Comparison of ENCODE assay signal across 20 cellular contexts in the genomic region with DNA sequence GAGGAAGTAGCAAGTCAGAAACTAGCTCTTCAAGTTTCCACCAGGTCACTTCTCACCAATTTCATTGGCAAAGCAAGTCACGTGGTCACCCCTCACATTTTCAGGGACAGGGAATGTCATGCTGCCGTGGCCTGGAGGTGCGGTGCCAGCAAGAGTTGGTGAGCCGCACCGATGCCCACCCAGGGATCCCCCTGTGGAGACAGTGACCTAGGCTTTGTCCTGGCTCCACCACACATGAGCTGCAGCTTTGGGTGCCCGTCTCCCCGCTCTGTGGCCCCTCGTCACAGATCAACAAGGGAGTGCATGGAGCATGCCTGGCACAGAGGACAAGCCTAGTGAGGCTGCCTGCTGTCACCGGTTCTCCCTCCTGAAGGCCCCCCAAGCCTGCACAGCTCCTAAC.
DNase-seq lines count a peak whose midpoint lies in the region; ATAC-seq and TF ChIP-seq lines count a peak whose summit lies in the region.
"Had no signal": no experiment of that assay in that cellular context is flagged by ENCODE, and none has a peak within 500 bp of the region (broad histone marks: within the 10 kb centered on the region; RNA-seq: fewer than 3 reads in every experiment).

No MANE protein-coding gene starts in this region.

- no peak overlapping the region for H4K91ac ChIP-seq in IMR-90 (ENCODE audit: insufficient read depth, low read depth, low read length)

- CTCF ChIA-PET in IMR-90 (lab: Yijun Ruan, JAX) = no interaction called here

- no peak overlapping the region for H2BK20ac ChIP-seq in IMR-90 (ENCODE audit: low read depth, low read length)

- dilution Hi-C loops in IMR-90 (cut with HindIII; ENCODE audit: low sequenced_read_pairs, unreplicated experiment) = no loop called here

- DNase-seq in IMR-90 = no peak
- peak; percentile 73 for DNase-seq in chondrocyte (ENCODE audit: low spot score)
- peak; percentile 83 for DNase-seq in mesenteric fat pad (ENCODE audit: low spot score)
- peak; percentile 55 for DNase-seq in spleen
- no peak for DNase-seq in NCI-H2171 treated with DMSO at 0.1 percent for 48 hours (lab: John Stamatoyannopoulos, UW)
- no peak for DNase-seq in NCI-H2227 treated with DMSO at 0.1 percent for 48 hours (lab: John Stamatoyannopoulos, UW)
- DNase-seq in activated CD8-positive, alpha-beta memory T cell treated with anti-CD3 and anti-CD28 coated beads, Interleukin-2, amount 50 U/mL, for 48 hours = no peak
- DNase-seq in mesendoderm = no peak
- DNase-seq: AML-193; CD4-positive, alpha-beta memory T cell; DMS153; DMS79; GDM1; H7; HFFc6 had no signal

- TF ChIP-seq POLR2A in IMR-90 (IDR thresholded peaks at IDR 0.05; ENCODE audit: low read depth, low read length) = no peak
- TF ChIP-seq POLR2A in spleen (IDR thresholded peaks at IDR 0.05) = no peak

- no peaks in the 10 kb centered on the region for H3K4me1 Mint-ChIP-seq in chondrocyte (ENCODE audit: low read depth)
- H3K4me1 Mint-ChIP-seq: CD4-positive, alpha-beta memory T cell; IgD-negative memory B cell had no signal

- intact Hi-C loops in IMR-90 (cut with micrococcal nuclease) (no loop called here), spleen (cut with DNase I; ENCODE audit: low total_unique reads) (no loop called here)

- WGBS in IMR-90 (ENCODE audit: extremely low coverage in 2 of 2, insufficient read length in 1 of 2), 2 experiments = no CpG with 5 or more reads among the region's 9 CpGs
- WGBS in spleen, 5 donors = 82 to 97% (median 91%) methylated on average over 9 of the region's 9 CpGs
- no CpG with 5 or more reads among the region's 9 CpGs for WGBS in mesendoderm (ENCODE audit: extremely low coverage, insufficient coverage, low lambda C conversion rate)

- no peak overlapping the region for H3K14ac ChIP-seq in IMR-90 (replicated peaks; ENCODE audit: low read depth, low read length)

- H2BK15ac ChIP-seq in IMR-90 (ENCODE audit: low read depth, low read length) (no peak overlapping the region), mesendoderm (replicated peaks; ENCODE audit: low read depth) (no peak overlapping the region)

- no peaks in the 10 kb centered on the region for H3K4me1 ChIP-seq in IMR-90 (ENCODE audit: control insufficient read depth, insufficient read depth, low read length)
- H3K4me1 ChIP-seq in spleen = no peaks in the 10 kb centered on the region
- H3K4me1 ChIP-seq in mesendoderm (ENCODE audit: control insufficient read depth, low read depth, low read length) = peaks cover 7% of the 10 kb centered on the region

- no peaks in the 10 kb centered on the region for H3K27me3 Mint-ChIP-seq in chondrocyte (ENCODE audit: low read depth)
- H3K27me3 Mint-ChIP-seq: CD4-positive, alpha-beta memory T cell; IgD-negative memory B cell had no signal

- H3K9me3 Mint-ChIP-seq in chondrocyte (ENCODE audit: low read depth) = peaks cover 48% of the 10 kb centered on the region

- H3K4ac ChIP-seq in IMR-90 (ENCODE audit: low read depth, low read length) (no peak overlapping the region), mesendoderm (ENCODE audit: low read depth, low read length) (no peak overlapping the region)

- TF ChIP-seq CTCF in IMR-90 (conservative IDR thresholded peaks at IDR 0.05; ENCODE audit: low read depth, low read length) (no peak), chondrocyte (IDR thresholded peaks at IDR 0.05) (no peak), spleen (IDR thresholded peaks at IDR 0.05 in 8 of 11, conservative IDR thresholded peaks at IDR 0.05 in 3 of 11) (no peak)

- no peak overlapping the region for H3K4me2 ChIP-seq in IMR-90 (ENCODE audit: low read depth, low read length)
- no peak overlapping the region for H3K4me2 ChIP-seq in mesendoderm (ENCODE audit: low read length)
- H3K4me2 ChIP-seq: GM23338 had no signal

- TF ChIP-seq RAD21 in IMR-90 (IDR thresholded peaks at IDR 0.05; ENCODE audit: low read length) = no peak

- no peaks in the 10 kb centered on the region for H3K27me3 ChIP-seq in IMR-90 (ENCODE audit: control insufficient read depth, insufficient read depth, low read length)
- peaks cover 0 to 30% (median 0%) of the 10 kb centered on the region in 7 donors for H3K27me3 ChIP-seq in spleen (replicated peaks in 1 of 7)
- H3K27me3 ChIP-seq in mesendoderm (ENCODE audit: insufficient read depth, low read length, poor library complexity) = no peaks in the 10 kb centered on the region

- H3K18ac ChIP-seq in IMR-90 (ENCODE audit: low read depth, low read length) (no peak overlapping the region), mesendoderm (ENCODE audit: low read length) (no peak overlapping the region)

- H3K56ac ChIP-seq in IMR-90 (ENCODE audit: extremely low read depth, insufficient read depth, low read length) (no peak overlapping the region), mesendoderm (ENCODE audit: low read length) (no peak overlapping the region)

- no peaks in the 10 kb centered on the region for H3K36me3 Mint-ChIP-seq in chondrocyte (ENCODE audit: low read depth)
- H3K36me3 Mint-ChIP-seq: CD4-positive, alpha-beta memory T cell; IgD-negative memory B cell had no signal

- BruUV-seq in IMR-90 (replicated peaks; lab: Mats Ljungman, UMichigan) = no TSS peak

- H3K23ac ChIP-seq in IMR-90 (ENCODE audit: low read depth, low read length) = no peak overlapping the region
- H3K23ac ChIP-seq in mesendoderm (ENCODE audit: low read length) = no peak overlapping the region

- H3K27ac ChIP-seq in IMR-90 (ENCODE audit: insufficient read depth, low read length) = no peak overlapping the region
- H3K27ac ChIP-seq in spleen = no peak overlapping the region
- no peak overlapping the region for H3K27ac ChIP-seq in mesendoderm (ENCODE audit: low read depth, low read length)
- H3K27ac ChIP-seq: C4-2B, HL-60 had no signal

- H2AK9ac ChIP-seq in IMR-90 (replicated peaks; ENCODE audit: low read depth, low read length, poor library complexity) = peak overlapping the region; percentile 28

- H2AFZ ChIP-seq in IMR-90 (replicated peaks; ENCODE audit: low read length, poor library complexity) = no peak overlapping the region
- H2AFZ ChIP-seq: GM23338 had no signal

- H4K5ac ChIP-seq in IMR-90 (ENCODE audit: low read depth, low read length) = no peak overlapping the region
- H4K5ac ChIP-seq in mesendoderm (ENCODE audit: low read length) = no peak overlapping the region

- H4K8ac ChIP-seq in IMR-90 (ENCODE audit: low read depth in 2 of 2, low read length in 2 of 2) = no peak overlapping the region
- no peak overlapping the region for H4K8ac ChIP-seq in mesendoderm (ENCODE audit: low read depth, low read length)

- in situ Hi-C loops in IMR-90 (cut with MboI; ENCODE audit: low sequenced_read_pairs) = no loop called here

- no peak overlapping the region for H3K4me3 Mint-ChIP-seq in chondrocyte (ENCODE audit: unreplicated experiment)
- H3K4me3 Mint-ChIP-seq: CD4-positive, alpha-beta memory T cell; GM23338; HFFc6; IgD-negative memory B cell had no signal

- H3K79me2 ChIP-seq in mesendoderm (ENCODE audit: control insufficient read depth, insufficient read depth, low read length) = no peaks in the 10 kb centered on the region

- H3K4me3 ChIP-seq in IMR-90 (ENCODE audit: insufficient read depth, low read depth, low read length) = no peak overlapping the region
- H3K4me3 ChIP-seq in spleen = no peak overlapping the region
- H3K4me3 ChIP-seq in mesendoderm (ENCODE audit: low read length) = no peak overlapping the region
- H3K4me3 ChIP-seq: GM23338 had no signal

- H4K20me1 ChIP-seq in IMR-90 (ENCODE audit: insufficient read depth, low read length) = no peaks in the 10 kb centered on the region

- POLR2A ChIA-PET in IMR-90 (lab: Charles Lee; ENCODE audit: unreplicated experiment) = no interaction called here

- H2BK5ac ChIP-seq in IMR-90 (ENCODE audit: low read depth, low read length, poor library complexity, severe bottlenecking) (no peak overlapping the region), mesendoderm (ENCODE audit: low read length) (no peak overlapping the region)

- peaks cover 56% of the 10 kb centered on the region for H3K9me3 ChIP-seq in IMR-90 (ENCODE audit: control insufficient read depth, insufficient read depth, low read length)
- H3K9me3 ChIP-seq in spleen = peaks cover 0 to 35% (median 15%) of the 10 kb centered on the region in 8 donors

- H3K9me1 ChIP-seq in IMR-90 (ENCODE audit: insufficient read depth, low read length) = no peaks in the 10 kb centered on the region

- H3K36me3 ChIP-seq in IMR-90 (ENCODE audit: control insufficient read depth, insufficient read depth, low read length) = no peaks in the 10 kb centered on the region
- no peaks in the 10 kb centered on the region for H3K36me3 ChIP-seq in spleen
- H3K36me3 ChIP-seq in mesendoderm (ENCODE audit: control insufficient read depth, insufficient read depth, low read length) = no peaks in the 10 kb centered on the region

- no peak overlapping the region for H2BK120ac ChIP-seq in IMR-90 (ENCODE audit: low read depth, low read length)
- no peak overlapping the region for H2BK120ac ChIP-seq in mesendoderm (ENCODE audit: low read depth, low read length)

- ATAC-seq in IMR-90 (ENCODE audit: low read depth) = no peak
- ATAC-seq: GM23338, HCT116 had no signal

- H3K79me1 ChIP-seq in IMR-90 (ENCODE audit: low read depth in 1 of 2, low read length in 2 of 2) = no peaks in the 10 kb centered on the region
- no peaks in the 10 kb centered on the region for H3K79me1 ChIP-seq in mesendoderm (ENCODE audit: low read length)

- no peak overlapping the region for H3K27ac Mint-ChIP-seq in chondrocyte (ENCODE audit: unreplicated experiment)
- H3K27ac Mint-ChIP-seq: CD4-positive, alpha-beta memory T cell; GM23338; HFFc6; IgD-negative memory B cell had no signal

- H2AK5ac ChIP-seq in IMR-90 (ENCODE audit: low read depth, low read length) = no peak overlapping the region
- no peak overlapping the region for H2AK5ac ChIP-seq in mesendoderm (ENCODE audit: low read length)

- H3K9ac ChIP-seq in IMR-90 (ENCODE audit: low read depth, low read length) = no peak overlapping the region
- H3K9ac ChIP-seq in mesendoderm (ENCODE audit: low read length) = no peak overlapping the region

TF ChIP-seq in IMR-90, 13 proteins besides CTCF, POLR2A, EP300 and RAD21 (continues in another document):
- TF ChIP-seq, protein P1, sequence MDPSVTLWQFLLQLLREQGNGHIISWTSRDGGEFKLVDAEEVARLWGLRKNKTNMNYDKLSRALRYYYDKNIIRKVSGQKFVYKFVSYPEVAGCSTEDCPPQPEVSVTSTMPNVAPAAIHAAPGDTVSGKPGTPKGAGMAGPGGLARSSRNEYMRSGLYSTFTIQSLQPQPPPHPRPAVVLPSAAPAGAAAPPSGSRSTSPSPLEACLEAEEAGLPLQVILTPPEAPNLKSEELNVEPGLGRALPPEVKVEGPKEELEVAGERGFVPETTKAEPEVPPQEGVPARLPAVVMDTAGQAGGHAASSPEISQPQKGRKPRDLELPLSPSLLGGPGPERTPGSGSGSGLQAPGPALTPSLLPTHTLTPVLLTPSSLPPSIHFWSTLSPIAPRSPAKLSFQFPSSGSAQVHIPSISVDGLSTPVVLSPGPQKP (IDR thresholded peaks at IDR 0.05; ENCODE audit: borderline replicate concordance, low read depth, low read length) = no peak
- TF ChIP-seq BHLHE40 (IDR thresholded peaks at IDR 0.05; ENCODE audit: low read depth, low read length) (no peak), MAFK (IDR thresholded peaks at IDR 0.05; ENCODE audit: low read depth, low read length) (no peak), FOS (IDR thresholded peaks at IDR 0.05; ENCODE audit: low read depth, low read length) (no peak), NFE2L2 (IDR thresholded peaks at IDR 0.05; ENCODE audit: low read depth, low read length) (no peak), CHD1 (IDR thresholded peaks at IDR 0.05; ENCODE audit: low read depth, low read length) (no peak)

Comparison
In these comparisons a context has a peak if more than half of its experiments do, and no peak if none do; other contexts are left out.
1. DNase-seq: peak in chondrocyte (single experiment), mesenteric fat pad (single experiment) and spleen (single experiment); none in IMR-90 (single experiment), NCI-H2171 treated with DMSO at 0.1 percent for 48 hours (single experiment), NCI-H2227 treated with DMSO at 0.1 percent for 48 hours (single experiment), activated CD8-positive, alpha-beta memory T cell treated with anti-CD3 and anti-CD28 coated beads, Interleukin-2, amount 50 U/mL, for 48 hours (single experiment) and mesendoderm (single experiment).